ENCODE assay signal across 1 cellular context in genomic region chr19:43274726-43275125, GRCh38.
TF ChIP-seq lines count a peak whose summit lies in the region.

No MANE protein-coding gene starts in this region.

TF ChIP-seq in IMR-90, 13 proteins besides CTCF, POLR2A, EP300 and RAD21:
- TF ChIP-seq SMC3 (IDR thresholded peaks at IDR 0.05; ENCODE audit: low read depth, low read length), result peak; percentile 60
